23 cellular contexts compared by ENCODE assay signal in the genomic region with DNA sequence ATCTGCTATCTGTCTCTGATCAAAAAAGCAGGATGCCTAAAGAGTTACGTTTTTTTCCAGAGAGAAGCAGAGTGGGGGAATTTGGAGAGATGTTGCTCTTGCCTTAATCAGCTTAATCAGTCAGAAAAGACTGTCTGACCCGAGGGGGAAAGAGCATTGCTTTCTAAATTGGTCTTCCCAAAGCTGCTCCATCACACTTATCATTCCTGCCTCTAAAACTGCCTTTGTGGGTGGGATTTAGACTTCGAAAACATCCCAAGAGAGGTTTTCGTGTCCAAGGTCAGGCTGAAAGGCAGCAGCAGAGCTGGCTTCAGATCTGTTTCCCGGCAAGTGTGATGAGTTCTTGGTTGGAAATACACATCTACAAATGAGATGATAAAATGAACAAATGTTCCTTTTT.
"Had no signal": no experiment of that assay in that cellular context is flagged by ENCODE, and none has a peak within 500 bp of the region (broad histone marks: within the 10 kb centered on the region; RNA-seq: fewer than 3 reads in every experiment).

No MANE protein-coding gene starts in this region.

- H3K9me3 Mint-ChIP-seq: activated CD4-positive, alpha-beta memory T cell treated with anti-CD3 and anti-CD28 coated beads for 36 hours; activated naive CD4-positive, alpha-beta T cell treated with anti-CD3 and anti-CD28 coated beads, Interleukin-2, amount 50 U/mL, for 24 hours; stimulated activated naive B cell treated with anti-CD40 and anti-IgM and Interleukin-4, amounts not matched to agents 10 μg/mL and 1 μg/mL and 100 μg/mL, for 72 hours had no signal

- H3K4me1 Mint-ChIP-seq: stimulated activated naive B cell treated with anti-CD40 and anti-IgM and Interleukin-4, amounts not matched to agents 10 μg/mL and 1 μg/mL and 100 μg/mL, for 72 hours had no signal

- H3K27ac ChIP-seq: adrenal gland, coronary artery, esophagus squamous epithelium, gastrocnemius medialis, sigmoid colon, thoracic aorta, upper lobe of left lung had no signal

- DNase-seq: activated effector memory CD4-positive, alpha-beta T cell treated with anti-CD3 and anti-CD28 coated beads, Interleukin-2, amount 50 U/mL, for 16 hours; cerebellar nuclear complex; endodermal cell; esophagus squamous epithelium; gastrocnemius medialis; head of caudate nucleus; kidney; naive thymus-derived CD8-positive, alpha-beta T cell; nucleus accumbens; sigmoid colon; stimulated activated CD4-positive, alpha-beta T cell treated with anti-CD3 and anti-CD28 coated beads, Interleukin-2, amount 100 ng/mL, for 48 hours; stimulated activated naive B cell treated with anti-CD40 and anti-IgM and Interleukin-4, amounts not matched to agents 10 μg/mL and 1 μg/mL and 100 μg/mL, for 72 hours; T1000; upper lobe of left lung had no signal

- FAIRE-seq: kidney had no signal

- H3K27ac Mint-ChIP-seq: activated CD4-positive, alpha-beta memory T cell treated with anti-CD3 and anti-CD28 coated beads for 36 hours; activated naive CD4-positive, alpha-beta T cell treated with anti-CD3 and anti-CD28 coated beads, Interleukin-2, amount 50 U/mL, for 24 hours; endodermal cell; stimulated activated naive B cell treated with anti-CD40 and anti-IgM and Interleukin-4, amounts not matched to agents 10 μg/mL and 1 μg/mL and 100 μg/mL, for 72 hours had no signal

- H3K4me1 ChIP-seq: breast epithelium, esophagus squamous epithelium, gastrocnemius medialis, sigmoid colon, upper lobe of left lung had no signal

- H3K36me3 Mint-ChIP-seq: activated CD4-positive, alpha-beta memory T cell treated with anti-CD3 and anti-CD28 coated beads for 36 hours; stimulated activated naive B cell treated with anti-CD40 and anti-IgM and Interleukin-4, amounts not matched to agents 10 μg/mL and 1 μg/mL and 100 μg/mL, for 72 hours had no signal

- H3K27me3 ChIP-seq: adrenal gland, esophagus squamous epithelium, gastrocnemius medialis, sigmoid colon, upper lobe of left lung had no signal

- ATAC-seq: gastrocnemius medialis; left lobe of liver; naive thymus-derived CD8-positive, alpha-beta T cell; stimulated activated naive B cell treated with anti-CD40 and anti-IgM and Interleukin-4, amounts not matched to agents 10 μg/mL and 1 μg/mL and 100 μg/mL, for 72 hours had no signal

- H3K9me3 ChIP-seq: adrenal gland, esophagus squamous epithelium, gastrocnemius medialis, sigmoid colon, thoracic aorta, upper lobe of left lung had no signal

- H3K27me3 Mint-ChIP-seq: activated CD4-positive, alpha-beta memory T cell treated with anti-CD3 and anti-CD28 coated beads for 36 hours; activated naive CD4-positive, alpha-beta T cell treated with anti-CD3 and anti-CD28 coated beads, Interleukin-2, amount 50 U/mL, for 24 hours; naive thymus-derived CD8-positive, alpha-beta T cell; stimulated activated naive B cell treated with anti-CD40 and anti-IgM and Interleukin-4, amounts not matched to agents 10 μg/mL and 1 μg/mL and 100 μg/mL, for 72 hours had no signal

- H3K4me3 ChIP-seq: adrenal gland, breast epithelium, coronary artery, esophagus squamous epithelium, gastrocnemius medialis, lung, sigmoid colon, smooth muscle cell, thoracic aorta, upper lobe of left lung had no signal

- H3K4me3 Mint-ChIP-seq: activated CD4-positive, alpha-beta memory T cell treated with anti-CD3 and anti-CD28 coated beads for 36 hours; activated naive CD4-positive, alpha-beta T cell treated with anti-CD3 and anti-CD28 coated beads, Interleukin-2, amount 50 U/mL, for 24 hours; endodermal cell; naive thymus-derived CD8-positive, alpha-beta T cell; stimulated activated naive B cell treated with anti-CD40 and anti-IgM and Interleukin-4, amounts not matched to agents 10 μg/mL and 1 μg/mL and 100 μg/mL, for 72 hours had no signal

- H3K4me2 ChIP-seq: smooth muscle cell had no signal

- H3K36me3 ChIP-seq: adrenal gland, breast epithelium, esophagus squamous epithelium, gastrocnemius medialis, sigmoid colon, thoracic aorta, upper lobe of left lung had no signal
